24 cellular contexts compared by ENCODE assay signal in genomic region chr14:86505808-86506207, GRCh38.
"Had no signal": no experiment of that assay in that cellular context is flagged by ENCODE, and none has a peak within 500 bp of the region (broad histone marks: within the 10 kb centered on the region; RNA-seq: fewer than 3 reads in every experiment).

No MANE protein-coding gene starts in this region.

- H2AFZ ChIP-seq: hepatocyte had no signal

- ATAC-seq: esophagus mucosa; left colon; left ventricle myocardium superior; naive thymus-derived CD4-positive, alpha-beta T cell; sciatic nerve; stimulated activated naive B cell treated with anti-CD40 and anti-IgM and Interleukin-4, amounts not matched to agents 10 μg/mL and 1 μg/mL and 100 μg/mL, for 72 hours; stimulated activated naive CD8-positive, alpha-beta T cell treated with anti-CD3 and anti-CD28 coated beads, Interleukin-15, amount 100 ng/mL, for 72 hours; upper lobe of right lung had no signal

- H3K27me3 ChIP-seq: dorsolateral prefrontal cortex, hepatocyte, spleen, testis, tibial nerve, upper lobe of right lung had no signal

- H3K4me1 ChIP-seq: spleen, testis, tibial nerve, upper lobe of right lung had no signal

- H3K27ac ChIP-seq: dorsolateral prefrontal cortex, hepatocyte, spleen, testis, tibial nerve, upper lobe of right lung had no signal

- H3K4me2 ChIP-seq: hepatocyte had no signal

- H3K4me3 ChIP-seq: dorsolateral prefrontal cortex, hepatocyte, lung, spleen, testis, tibial nerve, upper lobe of right lung had no signal

- H3K36me3 ChIP-seq: spleen, tibial nerve, upper lobe of right lung had no signal

- H3K9me3 ChIP-seq: spleen, testis, tibial nerve, upper lobe of right lung had no signal

- H3K79me2 ChIP-seq: hepatocyte had no signal

- DNase-seq: cortex of kidney; dorsolateral prefrontal cortex; effector CD8-positive, alpha-beta T cell; foreskin melanocyte; head of caudate nucleus; kidney; left colon; left ventricle myocardium superior; naive thymus-derived CD4-positive, alpha-beta T cell; nephron progenitor cell; posterior cingulate gyrus; spleen; stimulated activated CD4-positive, alpha-beta T cell treated with anti-CD3 and anti-CD28 coated beads, Interleukin-15, amount 100 ng/mL, for 24 hours; stimulated activated CD4-positive, alpha-beta T cell treated with anti-CD3 and anti-CD28 coated beads, Interleukin-1b, Interleukin-23, amount 100 ng/mL, for 48 hours; stimulated activated CD4-positive, alpha-beta T cell treated with anti-CD3 and anti-CD28 coated beads, Interleukin-4, amount 100 ng/mL, for 4 hours; stimulated activated naive B cell treated with anti-CD40 and anti-IgM and Interleukin-4, amounts not matched to agents 10 μg/mL and 1 μg/mL and 100 μg/mL, for 72 hours; stimulated activated naive CD8-positive, alpha-beta T cell treated with anti-CD3 and anti-CD28 coated beads, Interleukin-15, amount 100 ng/mL, for 72 hours; testis; upper lobe of right lung had no signal
